In the genomic region with DNA sequence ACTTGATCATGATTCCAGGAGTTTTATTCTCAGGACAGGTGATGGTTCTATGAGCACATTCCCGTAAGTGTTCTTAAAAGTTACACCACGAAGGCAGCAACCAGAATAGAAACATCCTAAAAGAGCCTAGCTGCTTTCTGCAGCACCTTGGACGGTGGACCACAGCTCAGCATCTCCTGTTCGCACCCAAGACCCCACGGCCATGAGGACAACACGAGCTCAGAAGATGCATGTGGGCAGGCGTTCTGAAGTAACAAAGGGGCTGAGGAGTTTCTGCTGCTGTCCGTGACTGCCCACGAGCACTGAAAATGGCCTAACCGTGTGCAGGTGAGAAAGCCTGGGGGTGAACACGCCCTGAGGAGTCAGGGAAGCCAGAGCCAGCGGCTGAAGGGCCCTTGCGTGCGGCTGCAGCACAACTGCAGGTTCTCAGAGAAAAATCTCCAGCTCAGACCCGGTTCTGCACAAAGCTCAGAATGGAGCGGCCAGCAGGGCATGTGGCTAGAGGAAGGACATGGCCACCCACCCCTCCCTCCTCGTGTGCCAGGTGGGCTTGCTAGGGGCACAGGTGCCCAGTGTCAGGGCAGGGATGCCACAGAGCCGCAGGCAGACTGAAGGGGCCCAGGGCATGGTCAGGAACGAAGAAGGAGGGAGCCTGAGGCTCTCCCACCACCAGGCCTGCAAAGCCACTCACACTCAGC, we compare ENCODE assay signal across 16 cellular contexts. TPM values are rescaled to one million over a fixed set of nuclear protein-coding genes. Genes with fewer than 3 reads are reported as not detected.
DNase-seq lines count a peak whose midpoint lies in the region; ATAC-seq and TF ChIP-seq lines count a peak whose summit lies in the region.
"Had no signal": no experiment of that assay in that cellular context is flagged by ENCODE, and none has a peak within 500 bp of the region (broad histone marks: within the 10 kb centered on the region; RNA-seq: fewer than 3 reads in every experiment).

No MANE protein-coding gene starts in this region.

- H3K18ac ChIP-seq in mesenchymal stem cell (ENCODE audit: low read depth in 1 of 2, low read length in 2 of 2), result no peak overlapping the region
- H3K18ac ChIP-seq in mesendoderm (ENCODE audit: low read length), result no peak overlapping the region

- intact Hi-C loops in left cardiac atrium (cut with DNase I) (loop anchor here (10.0 kb wide), 1 partner anchor 47 kb away; no protein-coding TSS in a partner anchor), heart right ventricle (cut with DNase I) (loop anchor here in 2 of 10 donors (5.0 kb wide), 3 partner anchors 39 to 69 kb away; a partner anchor contains a TSS), esophagus muscularis mucosa (cut with DNase I) (no loop called here), head of caudate nucleus (cut with DNase I) (loop anchor here (10.0 kb wide), 1 partner anchor 147 kb away; no protein-coding TSS in a partner anchor)

- no peak overlapping the region for H2BK12ac ChIP-seq in mesenchymal stem cell (ENCODE audit: low read length in 2 of 2)

- H3K23ac ChIP-seq in mesenchymal stem cell (ENCODE audit: low read length in 2 of 2), result no peak overlapping the region
- no peak overlapping the region for H3K23ac ChIP-seq in mesendoderm (ENCODE audit: low read length)

- H3K27me3 ChIP-seq in heart right ventricle (no peaks in the 10 kb centered on the region), esophagus muscularis mucosa (no peaks in the 10 kb centered on the region), mesenchymal stem cell (ENCODE audit: control insufficient read depth in 1 of 2, insufficient read depth in 1 of 2, low read length in 2 of 2) (no peaks in the 10 kb centered on the region), mesendoderm (ENCODE audit: insufficient read depth, low read length, poor library complexity) (no peaks in the 10 kb centered on the region)
- H3K27me3 ChIP-seq: BLaER1 treated with 17β-estradiol and CSF1 and Interleukin-3, amounts not matched to agents 10 nM and 100 nM had no signal

- H3K14ac ChIP-seq in mesenchymal stem cell (ENCODE audit: low read length in 2 of 2), result no peak overlapping the region

- H3K4ac ChIP-seq in mesenchymal stem cell (ENCODE audit: low read depth in 1 of 2, low read length in 2 of 2), result no peak overlapping the region
- no peak overlapping the region for H3K4ac ChIP-seq in mesendoderm (ENCODE audit: low read depth, low read length)

- H4K5ac ChIP-seq in mesendoderm (ENCODE audit: low read length), result no peak overlapping the region

- H3K36me3 ChIP-seq in heart right ventricle (peaks cover 0 to 63% (median 21%) of the 10 kb centered on the region in 9 donors), esophagus muscularis mucosa (peaks cover 19 to 75% (median 61%) of the 10 kb centered on the region in 4 donors), mesenchymal stem cell (ENCODE audit: control insufficient read depth in 1 of 2, insufficient read depth in 2 of 2, low read depth in 1 of 2, low read length in 2 of 2) (peaks cover 69 to 77% of the 10 kb centered on the region in 2 experiments), mesendoderm (ENCODE audit: control insufficient read depth, insufficient read depth, low read length) (no peaks in the 10 kb centered on the region)

- DNase-seq in left cardiac atrium (peak; percentile 4), heart right ventricle (no peak), esophagus muscularis mucosa (ENCODE audit: extremely low spot score) (no peak), mesenchymal stem cell (no peak), mesendoderm (no peak), head of caudate nucleus (no peak)
- DNase-seq: GDM1; H9; NCI-H1105 treated with DMSO at 0.1 percent for 48 hours; NCI-H187; NCI-H69; NK-92 treated with Interleukin-12 subunit alpha and Interleukin-12 subunit beta, amount 100 ng/mL, for 24 hours had no signal

- H2AFZ ChIP-seq in mesenchymal stem cell (ENCODE audit: low read depth, low read length), result no peak overlapping the region

- no peaks in the 10 kb centered on the region for H3K79me2 ChIP-seq in mesendoderm (ENCODE audit: control insufficient read depth, insufficient read depth, low read length)

- H3K56ac ChIP-seq in mesendoderm (ENCODE audit: low read length), result no peak overlapping the region

- H2BK5ac ChIP-seq in mesenchymal stem cell (ENCODE audit: low read depth, low read length, poor library complexity, severe bottlenecking) (no peak overlapping the region), mesendoderm (ENCODE audit: low read length) (no peak overlapping the region)

- H3K9ac ChIP-seq in mesenchymal stem cell (ENCODE audit: low read length), result no peak overlapping the region
- H3K9ac ChIP-seq in mesendoderm (ENCODE audit: low read length), result no peak overlapping the region

- TF ChIP-seq EP300 in esophagus muscularis mucosa (IDR thresholded peaks at IDR 0.05), result no peak

- H4K8ac ChIP-seq in mesenchymal stem cell (ENCODE audit: low read length) (no peak overlapping the region), mesendoderm (ENCODE audit: low read depth, low read length) (no peak overlapping the region)

- no peak overlapping the region for H2BK120ac ChIP-seq in mesenchymal stem cell (ENCODE audit: low read depth, low read length)
- no peak overlapping the region for H2BK120ac ChIP-seq in mesendoderm (ENCODE audit: low read depth, low read length)

- H2AK5ac ChIP-seq in mesenchymal stem cell (ENCODE audit: low read length, severe bottlenecking) (no peak overlapping the region), mesendoderm (ENCODE audit: low read length) (no peak overlapping the region)

- ATAC-seq in left cardiac atrium (no peak), heart right ventricle (no peak), HG03354 (IDR thresholded peaks at IDR 0.05; ENCODE audit: poor library complexity, severe bottlenecking, unreplicated experiment) (no peak)
- ATAC-seq: A549, GM12878 had no signal

- no peak overlapping the region for H3K4me3 ChIP-seq in heart right ventricle
- H3K4me3 ChIP-seq in esophagus muscularis mucosa, result no peak overlapping the region
- no peak overlapping the region for H3K4me3 ChIP-seq in mesenchymal stem cell (ENCODE audit: insufficient read depth in 1 of 2, low read depth in 1 of 2, low read length in 2 of 2)
- no peak overlapping the region for H3K4me3 ChIP-seq in mesendoderm (ENCODE audit: low read length)
- H3K4me3 ChIP-seq: A549; BLaER1 treated with 17β-estradiol and CSF1 and Interleukin-3, amounts not matched to agents 10 nM and 100 nM; GM12878 had no signal

- H3K4me1 ChIP-seq in heart right ventricle (peaks cover 0 to 27% (median 5%) of the 10 kb centered on the region in 9 donors), esophagus muscularis mucosa (peaks cover 31 to 61% (median 47%) of the 10 kb centered on the region in 4 donors), mesenchymal stem cell (ENCODE audit: control insufficient read depth, insufficient read depth, low read depth, low read length) (peaks cover 18% of the 10 kb centered on the region), mesendoderm (ENCODE audit: control insufficient read depth, low read depth, low read length) (no peaks in the 10 kb centered on the region)

- no peak overlapping the region for H3K4me2 ChIP-seq in mesenchymal stem cell (ENCODE audit: low read length, poor library complexity, severe bottlenecking)
- H3K4me2 ChIP-seq in mesendoderm (ENCODE audit: low read length), result no peak overlapping the region
- H3K4me2 ChIP-seq: A549; BLaER1 treated with 17β-estradiol and CSF1 and Interleukin-3, amounts not matched to agents 10 nM and 100 nM had no signal

- H3K27ac ChIP-seq in heart right ventricle, result peak overlapping the region in 2 of 10 donors; percentile 4 to 27
- H3K27ac ChIP-seq in esophagus muscularis mucosa (replicated peaks in 1 of 4), result peak overlapping the region; percentile 30 to 62 (median 48)
- no peak overlapping the region for H3K27ac ChIP-seq in mesenchymal stem cell (ENCODE audit: low read length, poor library complexity, severe bottlenecking)
- no peak overlapping the region for H3K27ac ChIP-seq in mesendoderm (ENCODE audit: low read depth, low read length)
- H3K27ac ChIP-seq: A549; BLaER1 treated with 17β-estradiol and CSF1 and Interleukin-3, amounts not matched to agents 10 nM and 100 nM had no signal

- H4K91ac ChIP-seq in mesenchymal stem cell (ENCODE audit: low read length), result peak overlapping the region; percentile 18

- no peak overlapping the region for H2BK15ac ChIP-seq in mesenchymal stem cell (ENCODE audit: low read depth, poor library complexity, severe bottlenecking)
- no peak overlapping the region for H2BK15ac ChIP-seq in mesendoderm (replicated peaks; ENCODE audit: low read depth)

- WGBS in heart right ventricle, 2 donors, result 89 to 90% methylated on average over 19 of the region's 19 CpGs
- 80% methylated on average over 19 of the region's 19 CpGs for WGBS in esophagus muscularis mucosa
- 92% methylated on average over 19 of the region's 19 CpGs for WGBS in mesenchymal stem cell
- WGBS in mesendoderm (ENCODE audit: extremely low coverage, insufficient coverage, low lambda C conversion rate), result no CpG with 5 or more reads among the region's 19 CpGs

- TF ChIP-seq POLR2A in esophagus muscularis mucosa (IDR thresholded peaks at IDR 0.05; ENCODE audit: low read depth), result no peak

- H3K79me1 ChIP-seq in mesenchymal stem cell (replicated peaks; ENCODE audit: low read length, poor library complexity, severe bottlenecking) (peaks cover 52% of the 10 kb centered on the region), mesendoderm (ENCODE audit: low read length) (no peaks in the 10 kb centered on the region)

- TF ChIP-seq CTCF in heart right ventricle (IDR thresholded peaks at IDR 0.05), result no peak
- no peak for TF ChIP-seq CTCF in esophagus muscularis mucosa (IDR thresholded peaks at IDR 0.05)

- no peaks in the 10 kb centered on the region for H3K9me3 ChIP-seq in heart right ventricle
- no peaks in the 10 kb centered on the region for H3K9me3 ChIP-seq in esophagus muscularis mucosa
- no peaks in the 10 kb centered on the region for H3K9me3 ChIP-seq in mesenchymal stem cell (ENCODE audit: control insufficient read depth, low read length)
- H3K9me3 ChIP-seq: A549; BLaER1 treated with 17β-estradiol and CSF1 and Interleukin-3, amounts not matched to agents 10 nM and 100 nM had no signal

RNA-seq across cellular contexts. Expression of a gene that starts 10.8 kb away (rescaled TPM):
- 1 to 10 TPM; 3.2 to 3.4 TPM for total RNA-seq in left cardiac atrium
- total RNA-seq in heart right ventricle, result 1 to 10 TPM; 2.8 to 5.1 (median 3.8) TPM
- 1 to 10 TPM; 1.7 to 3.2 TPM for polyA plus RNA-seq in heart right ventricle
- total RNA-seq in esophagus muscularis mucosa, result 1 to 10 TPM in 3 of 4 donors, under 1 TPM in 1; 0.50 to 3.2 (median 1.8) TPM
- 3.7 TPM for polyA plus RNA-seq in mesenchymal stem cell (2013, experiment 1 of 2)
- polyA plus RNA-seq in mesenchymal stem cell (2013, experiment 2 of 2), result 3.9 TPM
- 2.8 TPM for polyA plus RNA-seq in mesendoderm (2013, experiment 1 of 2)
- 2.4 TPM for polyA plus RNA-seq in mesendoderm (2013, experiment 2 of 2)

RNA-seq across cellular contexts. Expression of a gene that starts 55.6 kb away (rescaled TPM):
- total RNA-seq in left cardiac atrium (10 to 100 TPM; 45.6 to 50.8 TPM), heart right ventricle (10 to 100 TPM; 58.3 to 94.3 (median 74.0) TPM), esophagus muscularis mucosa (100 to 1,000 TPM in 2 of 4 donors, 10 to 100 TPM in 2; 68.8 to 173 (median 102) TPM)
- polyA plus RNA-seq in heart right ventricle, result 10 to 100 TPM; 15.1 to 21.4 TPM
- polyA plus RNA-seq in mesenchymal stem cell (2013, experiment 1 of 2), result 14.6 TPM
- 15.2 TPM for polyA plus RNA-seq in mesenchymal stem cell (2013, experiment 2 of 2)
- 10.0 TPM for polyA plus RNA-seq in mesendoderm (2013, experiment 1 of 2)
- polyA plus RNA-seq in mesendoderm (2013, experiment 2 of 2), result 10.3 TPM

Comparison
In these comparisons a context has a peak if more than half of its experiments do, and no peak if none do; other contexts are left out.
1. H3K27ac ChIP-seq: peak in esophagus muscularis mucosa (4 of 4); none in mesenchymal stem cell (single experiment) and mesendoderm (single experiment).